ENCODE assay signal across 8 cellular contexts in genomic region chr7:39746162-39746782, GRCh38.
A peak's percentile ranks its signal among the peaks of the same experiment; 100 is the strongest.
DNase-seq lines count a peak whose midpoint lies in the region; ATAC-seq lines count a peak whose summit lies in the region.

No MANE protein-coding gene starts in this region.

- peak; percentile 30 for DNase-seq in GF-D8 (lab: John Stamatoyannopoulos, UW)
- peak; percentile 75 for DNase-seq in NCI-H460 (ENCODE audit: extremely low read depth, low read depth)
- peak; percentile 64 for DNase-seq in activated CD4-positive, alpha-beta T cell treated with anti-CD3 and anti-CD28 coated beads for 48 hours
- peak; percentile 81 for DNase-seq in ecto neural progenitor cell (ENCODE audit: low spot score)
- DNase-seq in lung microvascular endothelial cell (ENCODE audit: low read depth in 2 of 2), result peak; percentile 83
- peak; percentile 26 for DNase-seq in stimulated activated CD8-positive, alpha-beta memory T cell treated with anti-CD3 and anti-CD28 coated beads, Interleukin-4, amount 100 ng/mL, for 24 hours (ENCODE audit: low read depth)

- ATAC-seq in HG03135 (IDR thresholded peaks at IDR 0.05; ENCODE audit: unreplicated experiment) (peak; percentile 61), HG03469 (IDR thresholded peaks at IDR 0.05; ENCODE audit: unreplicated experiment) (no peak)

Comparison
In these comparisons a context has a peak if more than half of its experiments do, and no peak if none do; other contexts are left out.
1. DNase-seq: peak in every context shown above with its lines; median percentile 83 in lung microvascular endothelial cell; 81 in ecto neural progenitor cell; 75 in NCI-H460; 64 in activated CD4-positive, alpha-beta T cell treated with anti-CD3 and anti-CD28 coated beads for 48 hours; 30 in GF-D8; 26 in stimulated activated CD8-positive, alpha-beta memory T cell treated with anti-CD3 and anti-CD28 coated beads, Interleukin-4, amount 100 ng/mL, for 24 hours.